ENCODE assay signal across 16 cellular contexts in genomic region chr10:101564490-101564991, GRCh38. TPM values are rescaled to one million over a fixed set of nuclear protein-coding genes. Genes with fewer than 3 reads are reported as not detected.
DNase-seq lines count a peak whose midpoint lies in the region; ATAC-seq and TF ChIP-seq lines count a peak whose summit lies in the region.
"Had no signal": no experiment of that assay in that cellular context is flagged by ENCODE, and none has a peak within 500 bp of the region (broad histone marks: within the 10 kb centered on the region; RNA-seq: fewer than 3 reads in every experiment).

No MANE protein-coding gene starts in this region.

- CTCF ChIA-PET in PC-9 (lab: Charles Lee) = no interaction called here

- peaks cover 36% of the 10 kb centered on the region for H3K27me3 ChIP-seq in endodermal cell (ENCODE audit: control insufficient read depth, insufficient read depth, low read length, poor library complexity, severe bottlenecking)
- peaks cover 14 to 98% (median 46%) of the 10 kb centered on the region in 3 donors for H3K27me3 ChIP-seq in stomach
- peaks cover 15% of the 10 kb centered on the region for H3K27me3 ChIP-seq in PC-9 (ENCODE audit: insufficient read depth, low read depth)

- 93 to 94% methylated on average over 4 to 14 of the region's 15 CpGs for WGBS in endodermal cell (ENCODE audit: insufficient coverage in 1 of 2, insufficient read length in 1 of 2), 2 experiments
- 69 to 82% (median 81%) methylated on average over 11 to 15 of the region's 15 CpGs for WGBS in stomach, 5 donors

- H3K4me3 ChIP-seq in endodermal cell (ENCODE audit: low read length) (no peak overlapping the region), stomach (no peak overlapping the region), PC-9 (no peak overlapping the region)
- H3K4me3 ChIP-seq: GM12878, SJSA1 had no signal

- TF ChIP-seq CTCF in endodermal cell (conservative IDR thresholded peaks at IDR 0.05) = no peak
- TF ChIP-seq CTCF in osteocyte (IDR thresholded peaks at IDR 0.05) = no peak
- TF ChIP-seq CTCF in stomach (IDR thresholded peaks at IDR 0.05) = no peak
- no peak for TF ChIP-seq CTCF in PC-9 (conservative IDR thresholded peaks at IDR 0.05)

- H3K27me3 Mint-ChIP-seq in endodermal cell (ENCODE audit: insufficient read depth) = peaks cover 62% of the 10 kb centered on the region
- H3K27me3 Mint-ChIP-seq in osteocyte (ENCODE audit: unreplicated experiment) = peaks cover 30% of the 10 kb centered on the region

- no peaks in the 10 kb centered on the region for H3K9me2 ChIP-seq in PC-9 (ENCODE audit: insufficient read depth)

- peak; percentile 51 for DNase-seq in cardiac septum (ENCODE audit: low spot score)
- no peak for DNase-seq in Right ventricle myocardium inferior (ENCODE audit: missing footprints)
- peak; percentile 28 for DNase-seq in endodermal cell
- DNase-seq in osteocyte (ENCODE audit: extremely low spot score, unreplicated experiment) = peak; percentile 83
- DNase-seq in inferior parietal cortex (ENCODE audit: extremely low spot score) = no peak
- DNase-seq in stomach = no peak
- DNase-seq in PC-9 = no peak
- DNase-seq: CD4-positive, CD25-positive, alpha-beta regulatory T cell; NCI-H1092; NCI-H1694 treated with DMSO at 0.1 percent for 48 hours; NCI-H446 treated with DMSO at 0.1 percent for 48 hours; NCI-H774 had no signal

- no peaks in the 10 kb centered on the region for H3K9me3 ChIP-seq in endodermal cell (ENCODE audit: control insufficient read depth, low read length)
- no peaks in the 10 kb centered on the region for H3K9me3 ChIP-seq in stomach
- no peaks in the 10 kb centered on the region for H3K9me3 ChIP-seq in PC-9 (ENCODE audit: insufficient read depth, low read depth)
- H3K9me3 ChIP-seq: SJSA1 had no signal

- no peak overlapping the region for H3K9ac ChIP-seq in endodermal cell (ENCODE audit: extremely low read depth, low read length, poor library complexity, severe bottlenecking)
- H3K9ac ChIP-seq: KMS-11 had no signal

- no peak overlapping the region for H2AFZ ChIP-seq in PC-9

- intact Hi-C loops in cardiac septum (cut with DNase I) = loop anchor here (10.0 kb wide), 1 partner anchor 290 kb away; no protein-coding TSS in a partner anchor
- intact Hi-C loops in Right ventricle myocardium inferior (cut with DNase I) = loop anchor here (10.0 kb wide), 1 partner anchor 270 kb away; no protein-coding TSS in a partner anchor
- intact Hi-C loops in stomach (cut with DNase I; ENCODE audit: low total_unique reads) = no loop called here
- intact Hi-C loops in PC-9 (cut with micrococcal nuclease; ENCODE audit: unreplicated experiment) = no loop called here

- no peak for TF ChIP-seq EP300 in stomach (IDR thresholded peaks at IDR 0.05)

- no TSS peak for BruUV-seq in PC-9 (replicated peaks; lab: Mats Ljungman, UMichigan)

- H3F3A ChIP-seq in PC-9 (ENCODE audit: insufficient read depth, low read depth) = no peaks in the 10 kb centered on the region

- no peak overlapping the region for H3K4me2 ChIP-seq in PC-9
- H3K4me2 ChIP-seq: KMS-11 had no signal

- H3K79me2 ChIP-seq in PC-9 (ENCODE audit: low read depth) = no peaks in the 10 kb centered on the region

- H3K27ac ChIP-seq in endodermal cell (ENCODE audit: low read depth, low read length) (no peak overlapping the region), stomach (no peak overlapping the region), PC-9 (no peak overlapping the region)
- H3K27ac ChIP-seq: KMS-11, SJSA1 had no signal

- H3K4me1 Mint-ChIP-seq in endodermal cell (no peaks in the 10 kb centered on the region), osteocyte (ENCODE audit: unreplicated experiment) (peaks cover 3% of the 10 kb centered on the region)

- no peaks in the 10 kb centered on the region for H3K36me3 Mint-ChIP-seq in endodermal cell (ENCODE audit: low read depth)
- no peaks in the 10 kb centered on the region for H3K36me3 Mint-ChIP-seq in osteocyte (ENCODE audit: unreplicated experiment)

- ATAC-seq in Right ventricle myocardium inferior (no peak), GM18517 (IDR thresholded peaks at IDR 0.05; ENCODE audit: unreplicated experiment) (no peak)
- ATAC-seq: GM12878 had no signal

- H3K27ac Mint-ChIP-seq in endodermal cell (no peak overlapping the region), osteocyte (ENCODE audit: unreplicated experiment) (no peak overlapping the region)

- H4K20me1 ChIP-seq in PC-9 (ENCODE audit: insufficient read depth) = no peaks in the 10 kb centered on the region

- no peaks in the 10 kb centered on the region for H3K4me1 ChIP-seq in endodermal cell (ENCODE audit: control insufficient read depth, insufficient read depth, low read length)
- peaks cover 11 to 14% (median 14%) of the 10 kb centered on the region in 4 donors for H3K4me1 ChIP-seq in stomach
- H3K4me1 ChIP-seq in PC-9 (replicated peaks; ENCODE audit: insufficient read depth) = no peaks in the 10 kb centered on the region

- TF ChIP-seq POLR2A in stomach (IDR thresholded peaks at IDR 0.05) = no peak

- POLR2A ChIA-PET in PC-9 (lab: Charles Lee; ENCODE audit: unreplicated experiment) = no interaction called here

- H3K9me3 Mint-ChIP-seq in endodermal cell (no peaks in the 10 kb centered on the region), osteocyte (ENCODE audit: unreplicated experiment) (no peaks in the 10 kb centered on the region)
- H3K9me3 Mint-ChIP-seq: CD4-positive, CD25-positive, alpha-beta regulatory T cell had no signal

- H3K4me3 Mint-ChIP-seq in endodermal cell (no peak overlapping the region), osteocyte (ENCODE audit: unreplicated experiment) (no peak overlapping the region)

- H3K36me3 ChIP-seq in endodermal cell (ENCODE audit: control insufficient read depth, insufficient read depth, low read length) (no peaks in the 10 kb centered on the region), stomach (no peaks in the 10 kb centered on the region), PC-9 (ENCODE audit: low read depth) (no peaks in the 10 kb centered on the region)
- H3K36me3 ChIP-seq: SJSA1 had no signal

RNA-seq across cellular contexts. Expression of gene POLL, which starts 23.5 kb away (rescaled TPM):
- 18.8 TPM for total RNA-seq in cardiac septum
- total RNA-seq in Right ventricle myocardium inferior = 17.4 TPM
- 10 to 100 TPM; 51.8 to 59.3 TPM for total RNA-seq in endodermal cell
- polyA plus RNA-seq in endodermal cell (2013, experiment 1 of 2) = 39.0 TPM
- 28.8 TPM for polyA plus RNA-seq in endodermal cell (2013, experiment 2 of 2)
- 35.0 and 36.8 TPM in 2 replicates for total RNA-seq in osteocyte
- 100 to 1,000 TPM in 2 of 5 donors, 10 to 100 TPM in 3; 12.9 to 122 (median 62.9) TPM for total RNA-seq in stomach
- 10 to 100 TPM; 21.4 to 38.9 (median 29.5) TPM for polyA plus RNA-seq in stomach
- total RNA-seq in PC-9 (2021) = 30.3 and 31.5 TPM in 2 replicates

RNA-seq across cellular contexts. Expression of gene DPCD, which starts 23.6 kb away (rescaled TPM):
- total RNA-seq in cardiac septum = 17.5 TPM
- 21.5 TPM for total RNA-seq in Right ventricle myocardium inferior
- total RNA-seq in endodermal cell = 10 to 100 TPM; 33.3 to 52.0 TPM
- 43.1 TPM for polyA plus RNA-seq in endodermal cell (2013, experiment 1 of 2)
- 46.7 TPM for polyA plus RNA-seq in endodermal cell (2013, experiment 2 of 2)
- total RNA-seq in osteocyte = 14.9 and 15.3 TPM in 2 replicates
- 10 to 100 TPM in 4 of 5 donors, 1 to 10 TPM in 1; 6.7 to 86.6 (median 18.7) TPM for total RNA-seq in stomach
- 10 to 100 TPM; 16.7 to 27.3 (median 23.6) TPM for polyA plus RNA-seq in stomach
- 20.3 and 21.5 TPM in 2 replicates for total RNA-seq in PC-9 (2021)
- total RNA-seq: CD4-positive, CD25-positive, alpha-beta regulatory T cell had no signal

Comparison
In these comparisons a context has a peak if more than half of its experiments do, and no peak if none do; other contexts are left out.
1. DNase-seq: peak in cardiac septum (single experiment), endodermal cell (single experiment) and osteocyte (single experiment); none in Right ventricle myocardium inferior (single experiment), inferior parietal cortex (single experiment), stomach (single experiment) and PC-9 (0 of 2).
2. intact Hi-C loops: an anchor here in cardiac septum (10.0 kb wide) and Right ventricle myocardium inferior (10.0 kb wide); none called in stomach and PC-9.